1 cellular context compared by ENCODE assay signal in genomic region chr2:46915281-46915810, GRCh38.
TF ChIP-seq lines count a peak whose summit lies in the region.

Gene MCFD2, minus strand, starts transcription at chr2:46915806. Its CDS starts 6,635 bp downstream, at chr2:46909171.

TF ChIP-seq in HepG2, 621 proteins besides CTCF, POLR2A, EP300 and RAD21 (continued from another document and continues in another):
- TF ChIP-seq ZBTB33 (CRISPR knock-in tag; IDR thresholded peaks at IDR 0.05): no peak
- no peak for TF ChIP-seq KDM5B (CRISPR knock-in tag; IDR thresholded peaks at IDR 0.05; ENCODE audit: borderline replicate concordance)
- no peak for TF ChIP-seq HOMEZ (CRISPR knock-in tag; IDR thresholded peaks at IDR 0.05; ENCODE audit: low read depth)
- no peak for TF ChIP-seq ETS1 (CRISPR knock-in tag; IDR thresholded peaks at IDR 0.05)
- TF ChIP-seq NFAT5 (CRISPR knock-in tag; IDR thresholded peaks at IDR 0.05): no peak
- TF ChIP-seq FOXA1 (IDR thresholded peaks at IDR 0.05): no peak
- TF ChIP-seq FOXA1 (CRISPR knock-in tag; IDR thresholded peaks at IDR 0.05): no peak
- no peak for TF ChIP-seq ZNF10 (CRISPR knock-in tag; IDR thresholded peaks at IDR 0.05; ENCODE audit: borderline replicate concordance, low read depth)
- TF ChIP-seq ZBTB37 (CRISPR knock-in tag; IDR thresholded peaks at IDR 0.05): 0 out of 2 replicates have a peak, but pooled peaks have one; percentile 54
- TF ChIP-seq ZNF33A (CRISPR knock-in tag; IDR thresholded peaks at IDR 0.05; ENCODE audit: borderline replicate concordance): no peak
- no peak for TF ChIP-seq ATF7 (IDR thresholded peaks at IDR 0.05)
- 0 out of 2 replicates have a peak, but pooled peaks have one; percentile 33 for TF ChIP-seq ATF7 (CRISPR knock-in tag; IDR thresholded peaks at IDR 0.05)
- TF ChIP-seq FOXK2 (IDR thresholded peaks at IDR 0.05): no peak
- TF ChIP-seq EHMT2 (IDR thresholded peaks at IDR 0.05; ENCODE audit: borderline replicate concordance, low read depth, low read length): no peak
- TF ChIP-seq ZBTB46 (CRISPR knock-in tag; IDR thresholded peaks at IDR 0.05; ENCODE audit: borderline replicate concordance): 0 out of 2 replicates have a peak, but pooled peaks have one; percentile 22
- 0 out of 2 replicates have a peak, but pooled peaks have one; percentile 16 for TF ChIP-seq WIZ (CRISPR knock-in tag; IDR thresholded peaks at IDR 0.05)
- 0 out of 2 replicates have a peak, but pooled peaks have one; percentile 37 for TF ChIP-seq TERF1 (CRISPR knock-in tag; IDR thresholded peaks at IDR 0.05)
- 0 out of 2 replicates have a peak, but pooled peaks have one; percentile 7 for TF ChIP-seq ZNF567 (CRISPR knock-in tag; IDR thresholded peaks at IDR 0.05; ENCODE audit: borderline replicate concordance)
- TF ChIP-seq ZNF501 (CRISPR knock-in tag; IDR thresholded peaks at IDR 0.05): no peak
- no peak for TF ChIP-seq PBX2 (CRISPR knock-in tag; IDR thresholded peaks at IDR 0.05)
- TF ChIP-seq KLF12 (CRISPR knock-in tag; IDR thresholded peaks at IDR 0.05; ENCODE audit: borderline replicate concordance): 0 out of 2 replicates have a peak, but pooled peaks have one; percentile 30
- TF ChIP-seq ZNF768 (CRISPR knock-in tag; IDR thresholded peaks at IDR 0.05): 0 out of 2 replicates have a peak, but pooled peaks have one; percentile 19
- no peak for TF ChIP-seq ZMAT3 (CRISPR knock-in tag; conservative IDR thresholded peaks at IDR 0.05)
- TF ChIP-seq AKNA (CRISPR knock-in tag; IDR thresholded peaks at IDR 0.05; ENCODE audit: borderline replicate concordance): 0 out of 2 replicates have a peak, but pooled peaks have one; percentile 18
- TF ChIP-seq ZNF720 (CRISPR knock-in tag; IDR thresholded peaks at IDR 0.05): no peak
- no peak for TF ChIP-seq U2AF2 (IDR thresholded peaks at IDR 0.05; ENCODE audit: low read depth, low read length)
- no peak for TF ChIP-seq ZNF740 (CRISPR knock-in tag; IDR thresholded peaks at IDR 0.05)
- TF ChIP-seq GTF3A (CRISPR knock-in tag; conservative IDR thresholded peaks at IDR 0.05): no peak
- no peak for TF ChIP-seq GLI4 (CRISPR knock-in tag; IDR thresholded peaks at IDR 0.05; ENCODE audit: borderline replicate concordance)
- TF ChIP-seq TFE3 (CRISPR knock-in tag; IDR thresholded peaks at IDR 0.05): no peak
- TF ChIP-seq NKX3-1 (CRISPR knock-in tag; IDR thresholded peaks at IDR 0.05): no peak; the same call in 1 of the 2 replicates
- peak; percentile 12; the same call in 1 of the 2 replicates for TF ChIP-seq RXRA (CRISPR knock-in tag; IDR thresholded peaks at IDR 0.05)
